Comparison of ENCODE assay signal across 8 cellular contexts in genomic region chrX:66731398-66731797, GRCh38.
DNase-seq lines count a peak whose midpoint lies in the region; ATAC-seq and TF ChIP-seq lines count a peak whose summit lies in the region.

No MANE protein-coding gene starts in this region.

- DNase-seq in AG08395 (ENCODE audit: low spot score) (peak; percentile 33), LNCaP clone FGC (ENCODE audit: low read depth) (peak; percentile 32), astrocyte of the spinal cord (ENCODE audit: low read depth, low spot score) (peak; percentile 24), mesendoderm (peak; percentile 62), NCI-H2196 treated with DMSO at 0.1 percent for 48 hours (lab: John Stamatoyannopoulos, UW; ENCODE audit: unreplicated experiment) (no peak), ovary (no peak), prostate gland (ENCODE audit: low spot score) (no peak)

- H3K4me3 ChIP-seq in LNCaP clone FGC (ENCODE audit: low read depth, low read length) (no peak overlapping the region), astrocyte of the spinal cord (ENCODE audit: low read depth, low read length) (no peak overlapping the region), mesendoderm (ENCODE audit: low read length) (no peak overlapping the region), ovary (no peak overlapping the region), prostate gland (no peak overlapping the region)

- no peak overlapping the region for H3K56ac ChIP-seq in mesendoderm (ENCODE audit: low read length)

- TF ChIP-seq CTCF in LNCaP clone FGC (IDR thresholded peaks at IDR 0.05; ENCODE audit: control insufficient read depth, extremely low read depth, insufficient read depth) (peak; percentile 48), astrocyte of the spinal cord (IDR thresholded peaks at IDR 0.05; ENCODE audit: low read depth, low read length) (no peak), ovary (IDR thresholded peaks at IDR 0.05) (no peak), prostate gland (IDR thresholded peaks at IDR 0.05) (peak in 1 of 4 experiments; percentile 14)

- H2AK5ac ChIP-seq in mesendoderm (ENCODE audit: low read length) = no peak overlapping the region

- H3K9me3 ChIP-seq in ovary (no peaks in the 10 kb centered on the region), prostate gland (no peaks in the 10 kb centered on the region)

- H3K23ac ChIP-seq in mesendoderm (ENCODE audit: low read length) = no peak overlapping the region

- H4K5ac ChIP-seq in mesendoderm (ENCODE audit: low read length) = no peak overlapping the region

- in situ Hi-C loops in astrocyte of the spinal cord (cut with HindIII; ENCODE audit: low sequenced_read_pairs) = no loop called here

- H3K79me1 ChIP-seq in mesendoderm (ENCODE audit: low read length) = no peaks in the 10 kb centered on the region

- no peaks in the 10 kb centered on the region for H3K27me3 ChIP-seq in mesendoderm (ENCODE audit: insufficient read depth, low read length, poor library complexity)
- H3K27me3 ChIP-seq in ovary = no peaks in the 10 kb centered on the region
- no peaks in the 10 kb centered on the region for H3K27me3 ChIP-seq in prostate gland (replicated peaks; ENCODE audit: insufficient read depth)

- intact Hi-C loops in ovary (cut with DNase I) = no loop called here
- intact Hi-C loops in prostate gland (cut with DNase I) = no loop called here

- no peak overlapping the region for H3K18ac ChIP-seq in mesendoderm (ENCODE audit: low read length)

- no CpG with 5 or more reads among the region's 2 CpGs for WGBS in mesendoderm (ENCODE audit: extremely low coverage, insufficient coverage, low lambda C conversion rate)
- WGBS in ovary, 3 donors = 12 to 23% (median 22%) methylated on average over 2 of the region's 2 CpGs
- 20% methylated on average over 2 of the region's 2 CpGs for WGBS in prostate gland

- H3K36me3 ChIP-seq in mesendoderm (ENCODE audit: control insufficient read depth, insufficient read depth, low read length) = no peaks in the 10 kb centered on the region
- H3K36me3 ChIP-seq in ovary = no peaks in the 10 kb centered on the region
- H3K36me3 ChIP-seq in prostate gland = no peaks in the 10 kb centered on the region

- no peak overlapping the region for H2BK120ac ChIP-seq in mesendoderm (ENCODE audit: low read depth, low read length)

- ATAC-seq in GM18502 (IDR thresholded peaks at IDR 0.05; ENCODE audit: poor library complexity, unreplicated experiment) = peak; percentile 64

- TF ChIP-seq POLR2A in ovary (IDR thresholded peaks at IDR 0.05) = no peak
- TF ChIP-seq POLR2A in prostate gland (IDR thresholded peaks at IDR 0.05) = no peak

- H3K9ac ChIP-seq in mesendoderm (ENCODE audit: low read length) = no peak overlapping the region

- H4K8ac ChIP-seq in mesendoderm (ENCODE audit: low read depth, low read length) = no peak overlapping the region

- no peaks in the 10 kb centered on the region for H3K79me2 ChIP-seq in mesendoderm (ENCODE audit: control insufficient read depth, insufficient read depth, low read length)

- H3K4me2 ChIP-seq in mesendoderm (ENCODE audit: low read length) = no peak overlapping the region

- no peak overlapping the region for H3K27ac ChIP-seq in mesendoderm (ENCODE audit: low read depth, low read length)
- H3K27ac ChIP-seq in ovary = no peak overlapping the region
- no peak overlapping the region for H3K27ac ChIP-seq in prostate gland

- no peak overlapping the region for H3K4ac ChIP-seq in mesendoderm (ENCODE audit: low read depth, low read length)

- H2BK5ac ChIP-seq in mesendoderm (ENCODE audit: low read length) = no peak overlapping the region

- H3K4me1 ChIP-seq in mesendoderm (ENCODE audit: control insufficient read depth, low read depth, low read length) (no peaks in the 10 kb centered on the region), ovary (ENCODE audit: insufficient read depth) (no peaks in the 10 kb centered on the region), prostate gland (replicated peaks) (no peaks in the 10 kb centered on the region)

- no peak for TF ChIP-seq EP300 in ovary (IDR thresholded peaks at IDR 0.05)

- H2BK15ac ChIP-seq in mesendoderm (replicated peaks; ENCODE audit: low read depth) = no peak overlapping the region

Comparison
In these comparisons a context has a peak if more than half of its experiments do, and no peak if none do; other contexts are left out.
1. DNase-seq: peak in AG08395 (single experiment), LNCaP clone FGC (single experiment), astrocyte of the spinal cord (single experiment) and mesendoderm (single experiment); none in NCI-H2196 treated with DMSO at 0.1 percent for 48 hours (single experiment), ovary (0 of 5) and prostate gland (single experiment).